In genomic region chr6:28634758-28635546, GRCh38 we compare ENCODE assay signal across 9 cellular contexts.
A peak's percentile ranks its signal among the peaks of the same experiment; 100 is the strongest.
DNase-seq lines count a peak whose midpoint lies in the region; ATAC-seq and TF ChIP-seq lines count a peak whose summit lies in the region.
"Had no signal": no experiment of that assay in that cellular context is flagged by ENCODE, and none has a peak within 500 bp of the region (broad histone marks: within the 10 kb centered on the region; RNA-seq: fewer than 3 reads in every experiment).

No MANE protein-coding gene starts in this region.

- H3K9me3 ChIP-seq in thyroid gland = no peaks in the 10 kb centered on the region

- TF ChIP-seq CTCF in thyroid gland (IDR thresholded peaks at IDR 0.05) = no peak

- WGBS in thyroid gland, 2 donors = 1% methylated on average over 46 to 48 of the region's 48 CpGs

- no peaks in the 10 kb centered on the region for H3K36me3 ChIP-seq in ACC112 (ENCODE audit: insufficient read depth, low read length)
- H3K36me3 ChIP-seq in thyroid gland = no peaks in the 10 kb centered on the region

- peaks cover 4% of the 10 kb centered on the region for H3K9me3 Mint-ChIP-seq in activated T-helper 2 cell treated with anti-CD3 and anti-CD28 coated beads, Interferon-gamma antibody, Interleukin-2, Interleukin-4, amounts not matched to agents 10 μg/mL and 5 μg/mL and 100 μg/mL, durations not matched to agents 14 hours and 24 hours and 36 hours

- peak overlapping the region; percentile 75 for H3K4me3 ChIP-seq in ACC112 (ENCODE audit: low read depth, low read length)
- peak overlapping the region in 2 of 3 donors; percentile 18 to 25 for H3K4me3 ChIP-seq in thyroid gland (replicated peaks in 1 of 3)

- peak in 1 of 2 donors; percentile 75 for TF ChIP-seq POLR2A in thyroid gland (IDR thresholded peaks at IDR 0.05)

- no peak for ATAC-seq in HG03469 (IDR thresholded peaks at IDR 0.05; ENCODE audit: unreplicated experiment)

- peak overlapping the region; percentile 50 for H3K4me3 Mint-ChIP-seq in activated T-helper 2 cell treated with anti-CD3 and anti-CD28 coated beads, Interferon-gamma antibody, Interleukin-2, Interleukin-4, amounts not matched to agents 10 μg/mL and 5 μg/mL and 100 μg/mL, durations not matched to agents 14 hours and 24 hours and 36 hours (ENCODE audit: low read depth)
- H3K4me3 Mint-ChIP-seq: dendritic cell treated with granulocyte-macrophage colony-stimulating factor and Interleukin-4, amounts not matched to agents 40 ng/mL and 50 ng/mL, for 4 days had no signal

- peaks cover 12% of the 10 kb centered on the region for H3K4me1 Mint-ChIP-seq in activated T-helper 2 cell treated with anti-CD3 and anti-CD28 coated beads, Interferon-gamma antibody, Interleukin-2, Interleukin-4, amounts not matched to agents 10 μg/mL and 5 μg/mL and 100 μg/mL, durations not matched to agents 14 hours and 24 hours and 36 hours (ENCODE audit: low read depth)

- H3K27me3 Mint-ChIP-seq in activated T-helper 2 cell treated with anti-CD3 and anti-CD28 coated beads, Interferon-gamma antibody, Interleukin-2, Interleukin-4, amounts not matched to agents 10 μg/mL and 5 μg/mL and 100 μg/mL, durations not matched to agents 14 hours and 24 hours and 36 hours (ENCODE audit: low read depth) = peaks cover 61% of the 10 kb centered on the region

- DNase-seq in HEK293T (ENCODE audit: extremely low spot score) (peak; percentile 61), iPS-NIHi7 (ENCODE audit: extremely low spot score) (peak; percentile 63), thyroid gland (peak; percentile 80 to 85), SKM-1 treated with dmso at 0.1 percent for 144 hours (lab: John Stamatoyannopoulos, UW; ENCODE audit: unreplicated experiment) (no peak), NCI-H2107 (lab: John Stamatoyannopoulos, UW) (no peak)
- DNase-seq in activated T-helper 2 cell treated with anti-CD3 and anti-CD28 coated beads, Interferon-gamma antibody, Interleukin-2, Interleukin-4, amounts not matched to agents 10 μg/mL and 5 μg/mL and 100 μg/mL, durations not matched to agents 14 hours and 24 hours and 36 hours (ENCODE audit: low spot score) = no peak

- CTCF ChIA-PET in HEK293T (lab: Yijun Ruan, JAX) = interaction anchor here (0.6 to 1.0 kb wide), 3 partner anchors 28 to 1462 kb away, joined by 3 to 5 read pairs (median 3); no protein-coding TSS in a partner anchor

- H3K36me3 Mint-ChIP-seq in activated T-helper 2 cell treated with anti-CD3 and anti-CD28 coated beads, Interferon-gamma antibody, Interleukin-2, Interleukin-4, amounts not matched to agents 10 μg/mL and 5 μg/mL and 100 μg/mL, durations not matched to agents 14 hours and 24 hours and 36 hours (ENCODE audit: low read depth) = peaks cover 2% of the 10 kb centered on the region

- no peaks in the 10 kb centered on the region for H3K79me2 ChIP-seq in ACC112 (ENCODE audit: control insufficient read depth, insufficient read depth, low read length, unreplicated experiment)

- POLR2A ChIA-PET in HEK293T (lab: Yijun Ruan, JAX) = interaction anchor here (0.5 to 2.1 kb wide), 16 partner anchors 10 to 1392 kb away, joined by 3 to 16 read pairs (median 5); a partner anchor contains a TSS

- peak overlapping the region; percentile 87 for H2AFZ ChIP-seq in ACC112 (ENCODE audit: low read length, unreplicated experiment)

- H3K27ac Mint-ChIP-seq in activated T-helper 2 cell treated with anti-CD3 and anti-CD28 coated beads, Interferon-gamma antibody, Interleukin-2, Interleukin-4, amounts not matched to agents 10 μg/mL and 5 μg/mL and 100 μg/mL, durations not matched to agents 14 hours and 24 hours and 36 hours = no peak overlapping the region
- H3K27ac Mint-ChIP-seq: dendritic cell treated with granulocyte-macrophage colony-stimulating factor and Interleukin-4, amounts not matched to agents 40 ng/mL and 50 ng/mL, for 4 days had no signal

- intact Hi-C loops in activated T-helper 2 cell treated with anti-CD3 and anti-CD28 coated beads, Interferon-gamma antibody, Interleukin-2, Interleukin-4, amounts not matched to agents 10 μg/mL and 5 μg/mL and 100 μg/mL, durations not matched to agents 14 hours and 24 hours and 36 hours (cut with micrococcal nuclease) = no loop called here
- intact Hi-C loops in thyroid gland (cut with DNase I) = no loop called here

- H3K27me3 ChIP-seq in ACC112 (ENCODE audit: insufficient read depth, low read length) = peaks cover 78% of the 10 kb centered on the region
- H3K27me3 ChIP-seq in thyroid gland = no peaks in the 10 kb centered on the region

- H3K27ac ChIP-seq in ACC112 (ENCODE audit: low read depth, low read length) (no peak overlapping the region), thyroid gland (peak overlapping the region; percentile 18 to 59 (median 59))

- H3K4me1 ChIP-seq in ACC112 (ENCODE audit: control insufficient read depth, insufficient read depth, low read length, unreplicated experiment) (no peaks in the 10 kb centered on the region), thyroid gland (peaks cover 0 to 10% of the 10 kb centered on the region in 2 donors)

TF ChIP-seq in HEK293T, 16 proteins besides CTCF, POLR2A, EP300 and RAD21:
- TF ChIP-seq L3MBTL2 (conservative IDR thresholded peaks at IDR 0.05) (peak; percentile 22; the same call in 1 of the 2 replicates), PKNOX1 (IDR thresholded peaks at IDR 0.05) (peak; percentile 90), ELF4 (IDR thresholded peaks at IDR 0.05) (no peak)
TF ChIP-seq in HEK293T: peak in this region for 2.

Comparison
In these comparisons a context has a peak if more than half of its experiments do, and no peak if none do; other contexts are left out.
1. DNase-seq: peak in HEK293T (single experiment), iPS-NIHi7 (single experiment) and thyroid gland (2 of 2); none in activated T-helper 2 cell treated with anti-CD3 and anti-CD28 coated beads, Interferon-gamma antibody, Interleukin-2, Interleukin-4, amounts not matched to agents 10 μg/mL and 5 μg/mL and 100 μg/mL, durations not matched to agents 14 hours and 24 hours and 36 hours (single experiment), SKM-1 treated with dmso at 0.1 percent for 144 hours (single experiment) and NCI-H2107 (single experiment).